In genomic region chr6:45458672-45459071, GRCh38 we compare ENCODE assay signal across 5 cellular contexts.
"Had no signal": no experiment of that assay in that cellular context is flagged by ENCODE, and none has a peak within 500 bp of the region (broad histone marks: within the 10 kb centered on the region; RNA-seq: fewer than 3 reads in every experiment).

No MANE protein-coding gene starts in this region.

- H2AFZ ChIP-seq: GM23338 had no signal

- H3K4me3 ChIP-seq: GM23338 had no signal

- H3K27ac ChIP-seq: HL-60 had no signal

- DNase-seq: H9, HCEC 1CT, KG1 had no signal

- ATAC-seq: GM23338 had no signal

- H3K4me2 ChIP-seq: GM23338 had no signal
